ENCODE assay signal across 2 cellular contexts in genomic region chr10:47461261-47461687, GRCh38.
A peak's percentile ranks its signal among the peaks of the same experiment; 100 is the strongest.
TF ChIP-seq lines count a peak whose summit lies in the region.

No MANE protein-coding gene starts in this region.

TF ChIP-seq in HEK293T, 16 proteins besides CTCF, POLR2A, EP300 and RAD21:
- peak; percentile 30; the same call in 1 of the 2 replicates for TF ChIP-seq L3MBTL2 (conservative IDR thresholded peaks at IDR 0.05)
TF ChIP-seq in HEK293T: peak in this region for 1; not testable (repeated sequence) for 15.

TF ChIP-seq in K562, 482 proteins besides CTCF, POLR2A, EP300 and RAD21:
- TF ChIP-seq SMC3 (conservative IDR thresholded peaks at IDR 0.05; ENCODE audit: insufficient read depth, low read depth, low read length) (0 out of 2 replicates have a peak, but pooled peaks have one; percentile 12), EGR1 (conservative IDR thresholded peaks at IDR 0.05) (peak; percentile 87), NRF1 (conservative IDR thresholded peaks at IDR 0.05 in 1 of 2, IDR thresholded peaks at IDR 0.05 in 1 of 2) (peak; percentile 53 to 57; a peak in 3 of 4 replicates), MAZ (CRISPR knock-in tag; conservative IDR thresholded peaks at IDR 0.05 in 1 of 2, IDR thresholded peaks at IDR 0.05 in 1 of 2) (peak in 1 of 2 experiments; percentile 61; a peak in 2 of 4 replicates), CREM (IDR thresholded peaks at IDR 0.05; ENCODE audit: low read depth) (0 out of 2 replicates have a peak, but pooled peaks have one; percentile 46), RBFOX2 (IDR thresholded peaks at IDR 0.05; ENCODE audit: low read depth, low read length) (0 out of 2 replicates have a peak, but pooled peaks have one; percentile 25), POLR2G (IDR thresholded peaks at IDR 0.05; ENCODE audit: low read depth, low read length) (peak; percentile 39; the same call in 1 of the 2 replicates), CXXC5 (CRISPR knock-in tag; IDR thresholded peaks at IDR 0.05) (peak; percentile 34; the same call in 1 of the 2 replicates)
- TF ChIP-seq, protein P1, sequence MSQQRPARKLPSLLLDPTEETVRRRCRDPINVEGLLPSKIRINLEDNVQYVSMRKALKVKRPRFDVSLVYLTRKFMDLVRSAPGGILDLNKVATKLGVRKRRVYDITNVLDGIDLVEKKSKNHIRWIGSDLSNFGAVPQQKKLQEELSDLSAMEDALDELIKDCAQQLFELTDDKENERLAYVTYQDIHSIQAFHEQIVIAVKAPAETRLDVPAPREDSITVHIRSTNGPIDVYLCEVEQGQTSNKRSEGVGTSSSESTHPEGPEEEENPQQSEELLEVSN (IDR thresholded peaks at IDR 0.05; ENCODE audit: borderline replicate concordance in 1 of 2, extremely low read depth in 1 of 2, insufficient read depth in 1 of 2, insufficient read length in 1 of 2, low read depth in 1 of 2, low read length in 1 of 2, poor library complexity in 1 of 2, severe bottlenecking in 1 of 2) = peak in 1 of 2 experiments; percentile 22
